In the genomic region with DNA sequence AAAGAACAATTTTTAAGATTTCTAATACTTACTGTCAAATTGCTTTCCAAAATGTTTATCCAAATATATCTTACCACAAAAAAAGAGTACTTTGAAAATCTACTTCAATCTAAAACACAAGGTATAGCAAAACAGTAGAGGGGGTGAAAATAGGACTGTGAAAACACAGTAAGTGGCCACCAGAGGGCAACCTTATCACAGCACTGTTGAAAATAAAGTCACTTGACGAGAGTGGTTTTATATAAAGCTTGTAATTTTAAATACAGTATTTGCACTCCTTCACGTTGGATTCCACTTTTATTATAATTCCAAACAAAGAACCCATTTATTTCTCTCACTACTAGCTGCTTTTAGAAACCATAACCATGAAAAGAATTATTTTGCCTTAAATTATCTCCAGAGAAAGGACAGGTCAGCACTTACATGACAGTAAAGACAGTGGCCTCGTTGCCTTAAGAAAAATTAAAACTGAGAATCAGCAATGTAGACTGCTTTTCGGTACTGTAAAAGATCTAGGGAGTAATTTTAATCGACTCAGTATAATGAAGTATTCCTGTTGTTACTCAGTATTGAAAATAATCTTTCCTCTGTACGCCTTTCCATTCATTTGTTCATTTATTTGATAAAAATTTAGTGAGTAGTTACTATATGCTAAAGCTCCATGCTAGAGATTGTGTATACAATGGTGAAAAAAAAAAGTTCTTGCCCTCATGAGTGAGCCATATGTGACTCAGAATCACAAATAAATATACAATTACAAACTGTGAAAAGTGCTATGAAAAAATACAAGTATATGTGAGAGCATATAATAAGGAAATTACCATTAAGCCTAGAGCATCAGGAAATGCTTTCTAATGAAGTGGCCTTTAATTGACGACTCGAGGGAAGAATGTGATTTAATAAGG, we compare ENCODE assay signal across 8 cellular contexts.
DNase-seq lines count a peak whose midpoint lies in the region; ATAC-seq and TF ChIP-seq lines count a peak whose summit lies in the region.

No MANE protein-coding gene starts in this region.

- ATAC-seq in HG02840 (IDR thresholded peaks at IDR 0.05; ENCODE audit: low FRiP score, unreplicated experiment), result no peak

- CTCF ChIA-PET in HEK293T (lab: Yijun Ruan, JAX), result interaction anchor here (0.6 to 0.7 kb wide), 3 partner anchors 94 to 154 kb away, joined by 3 to 4 read pairs (median 3); partner anchors contain the start of gene MEGF9

- peak; percentile 34 for DNase-seq in DMS153 (lab: John Stamatoyannopoulos, UW)
- DNase-seq in HEK293T (ENCODE audit: extremely low spot score), result peak; percentile 60
- DNase-seq in NCI-H2196 treated with DMSO at 0.1 percent for 48 hours (lab: John Stamatoyannopoulos, UW; ENCODE audit: unreplicated experiment), result peak; percentile 33
- peak; percentile 52 for DNase-seq in activated CD4-positive, CD25-positive, alpha-beta regulatory T cell treated with anti-CD3 and anti-CD28 coated beads, Interleukin-2, amount 50 U/mL, for 16 hours (ENCODE audit: low read depth, low spot score)
- peak; percentile 39 for DNase-seq in central memory CD4-positive, alpha-beta T cell
- DNase-seq in kidney glomerular epithelial cell (lab: John Stamatoyannopoulos, UW), result peak; percentile 63
- peak; percentile 49 to 50 for DNase-seq in stimulated activated CD4-positive, alpha-beta T cell treated with anti-CD3 and anti-CD28 coated beads, Interleukin-2, amount 100 ng/mL, for 48 hours

- POLR2A ChIA-PET in HEK293T (lab: Yijun Ruan, JAX), result no interaction called here

TF ChIP-seq in HEK293T, 16 proteins besides CTCF, POLR2A, EP300 and RAD21:
- TF ChIP-seq SUZ12 (IDR thresholded peaks at IDR 0.05), result no peak
- TF ChIP-seq L3MBTL2 (conservative IDR thresholded peaks at IDR 0.05), result no peak
- TF ChIP-seq ARNT (IDR thresholded peaks at IDR 0.05), result no peak
